In genomic region chr22:47270463-47271135, GRCh38 we compare ENCODE assay signal across 18 cellular contexts.
"Had no signal": no experiment of that assay in that cellular context is flagged by ENCODE, and none has a peak within 500 bp of the region (broad histone marks: within the 10 kb centered on the region; RNA-seq: fewer than 3 reads in every experiment).

No MANE protein-coding gene starts in this region.

- ATAC-seq: activated CD8-positive, alpha-beta T cell treated with anti-CD3 and anti-CD28 coated beads for 36 hours; activated naive CD8-positive, alpha-beta T cell treated with anti-CD3 and anti-CD28 coated beads, Interleukin-2, amount 50 U/mL, for 24 hours had no signal

- H3K4me1 ChIP-seq: ascending aorta, breast epithelium had no signal

- H3K27ac ChIP-seq: ascending aorta, breast epithelium, tibial nerve had no signal

- H3K4me3 ChIP-seq: ascending aorta, breast epithelium, tibial nerve had no signal

- H3K36me3 ChIP-seq: ascending aorta, breast epithelium, tibial nerve had no signal

- DNase-seq: activated CD4-positive, alpha-beta T cell treated with anti-CD3 and anti-CD28 coated beads, Interleukin-2, amount 10 ng/mL, durations not matched to agents 24 days and 14 days; activated CD4-positive, CD25-positive, alpha-beta regulatory T cell; activated CD8-positive, alpha-beta T cell treated with anti-CD3 and anti-CD28 coated beads for 36 hours; activated naive CD4-positive, alpha-beta T cell treated with anti-CD3 and anti-CD28 coated beads, Interleukin-2, amount 10 ng/mL, durations not matched to agents 7 days and 5 days; activated naive CD8-positive, alpha-beta T cell treated with anti-CD3 and anti-CD28 coated beads, Interleukin-2, amount 50 U/mL, for 24 hours; activated T-cell treated with anti-CD3 and anti-CD28 coated beads, Interleukin-2, amount 50 U/mL, for 24 hours; cerebellar nuclear complex; cortex of kidney; erythroblast; hypothalamus; kidney; midbrain; nucleus accumbens; stimulated activated CD8-positive, alpha-beta memory T cell treated with anti-CD3 and anti-CD28 coated beads, Interleukin-4, amount 100 ng/mL, for 48 hours; stimulated activated naive CD4-positive, alpha-beta T cell had no signal

- H3K27me3 ChIP-seq: ascending aorta, tibial nerve had no signal
